29 cellular contexts compared by ENCODE assay signal in genomic region chr6:53178837-53179432, GRCh38. TPM values are rescaled to one million over a fixed set of nuclear protein-coding genes. Genes with fewer than 3 reads are reported as not detected.
DNase-seq lines count a peak whose midpoint lies in the region; ATAC-seq, FAIRE-seq and TF ChIP-seq lines count a peak whose summit lies in the region.
"Had no signal": no experiment of that assay in that cellular context is flagged by ENCODE, and none has a peak within 500 bp of the region (broad histone marks: within the 10 kb centered on the region; RNA-seq: fewer than 3 reads in every experiment).

No MANE protein-coding gene starts in this region.

- no peak for ATAC-seq in GM12878
- ATAC-seq in stimulated activated memory B cell treated with anti-CD40 and anti-IgM and Interleukin-4, amounts not matched to agents 10 μg/mL and 1 μg/mL and 100 μg/mL, for 72 hours: no peak
- ATAC-seq in GM21381 (IDR thresholded peaks at IDR 0.05; ENCODE audit: unreplicated experiment): no peak
- ATAC-seq: activated CD8-positive, alpha-beta memory T cell treated with anti-CD3 and anti-CD28 coated beads, Interleukin-2, amount 10 ng/mL, durations not matched to agents 7 days and 5 days; T-helper 17 cell had no signal

- CTCF ChIA-PET in GM12878 (lab: Yijun Ruan, JAX): interaction anchor here (0.8 to 1.2 kb wide), 4 partner anchors 117 to 260 kb away, joined by 3 to 6 read pairs (median 4); no protein-coding TSS in a partner anchor

- peak; percentile 41 for DNase-seq in NCI-H510A treated with DMSO at 0.1 percent for 48 hours (lab: John Stamatoyannopoulos, UW)
- no peak for DNase-seq in NCI-H510A (lab: John Stamatoyannopoulos, UW)
- no peak for DNase-seq in GM12878 (ENCODE audit: low read depth, low spot score)
- DNase-seq in GM19239 (ENCODE audit: insufficient read length, low spot score): no peak
- DNase-seq in amniotic stem cell (lab: John Stamatoyannopoulos, UW): no peak
- DNase-seq: activated CD4-positive, alpha-beta T cell treated with anti-CD3 and anti-CD28 coated beads for 48 hours; activated CD8-positive, alpha-beta memory T cell treated with anti-CD3 and anti-CD28 coated beads, Interleukin-2, amount 10 ng/mL, durations not matched to agents 7 days and 5 days; activated naive CD4-positive, alpha-beta T cell treated with anti-CD3 and anti-CD28 coated beads, Interleukin-2, amount 50 U/mL, for 16 hours; cortex of kidney; endodermal cell; hippocampal formation; immature natural killer cell; left ventricle myocardium inferior; NCI-H2081 treated with DMSO at 0.1 percent for 48 hours; NCI-H446; NK-92 treated with Interleukin-12 subunit alpha and Interleukin-12 subunit beta, amount 100 ng/mL, for 24 hours; RPMI8226; T-helper 17 cell had no signal

- SMC1A ChIA-PET in GM12878 (lab: Charles Lee; ENCODE audit: uncharacterized antibody, unreplicated experiment): interaction anchor here (0.6 to 1.4 kb wide), 7 partner anchors 94 to 305 kb away, joined by 3 to 6 read pairs (median 3); no protein-coding TSS in a partner anchor

- in situ Hi-C loops in GM12878 (cut with MboI): no loop called here

- RAD21 ChIA-PET in GM12878 (lab: Charles Lee; ENCODE audit: unreplicated experiment): interaction anchor here (0.7 kb wide), 1 partner anchor 306 kb away, joined by 3 read pairs; no protein-coding TSS in a partner anchor

- intact Hi-C loops in GM12878 (cut with micrococcal nuclease; ENCODE audit: unreplicated experiment): no loop called here

- no peak overlapping the region for H3K4me3 Mint-ChIP-seq in stimulated activated memory B cell treated with anti-CD40 and anti-IgM and Interleukin-4, amounts not matched to agents 10 μg/mL and 1 μg/mL and 100 μg/mL, for 72 hours
- H3K4me3 Mint-ChIP-seq: activated CD8-positive, alpha-beta memory T cell treated with anti-CD3 and anti-CD28 coated beads, Interleukin-2, amount 10 ng/mL, durations not matched to agents 7 days and 5 days; endodermal cell; immature natural killer cell; mesothelial cell of epicardium; nephron; T-helper 17 cell; type B pancreatic cell had no signal

- no peaks in the 10 kb centered on the region for H3F3A ChIP-seq in Loucy (ENCODE audit: low read depth)

- H3K9me2 ChIP-seq in Loucy (replicated peaks; ENCODE audit: low read depth, low read length): no peaks in the 10 kb centered on the region

- WGBS in GM12878 (ENCODE audit: insufficient coverage, insufficient replicate concordance, low lambda C conversion rate, missing lambda C conversion rate): 0% methylated on average over 1 of the region's 1 CpG

- no peak for TF ChIP-seq POLR2A in GM12878 (IDR thresholded peaks at IDR 0.05; ENCODE audit: low read depth, low read length)

- POLR2A ChIA-PET in GM12878 (lab: Charles Lee): no interaction called here

- H3K27me3 ChIP-seq in Loucy (ENCODE audit: insufficient read depth, low read length, poor library complexity, severe bottlenecking) (no peaks in the 10 kb centered on the region), GM12878 (replicated peaks in 1 of 2; ENCODE audit: control insufficient read depth in 2 of 2, insufficient read depth in 2 of 2, low read length in 1 of 2) (no peaks in the 10 kb centered on the region)
- H3K27me3 ChIP-seq: esophagus muscularis mucosa had no signal

- TF ChIP-seq EP300 in GM12878 (IDR thresholded peaks at IDR 0.05; ENCODE audit: borderline replicate concordance in 1 of 2, control insufficient read depth in 1 of 2, low read depth in 2 of 2, low read length in 2 of 2): no peak

- H2AFZ ChIP-seq in Loucy (ENCODE audit: low read length) (no peak overlapping the region), GM12878 (ENCODE audit: control insufficient read depth, low read depth, low read length) (no peak overlapping the region)
- H2AFZ ChIP-seq: parathyroid adenoma had no signal

- H3K9me3 ChIP-seq in Loucy (ENCODE audit: insufficient read depth, low read depth, low read length) (no peaks in the 10 kb centered on the region), GM12878 (replicated peaks; ENCODE audit: control insufficient read depth, insufficient read depth, low read length) (no peaks in the 10 kb centered on the region)
- H3K9me3 ChIP-seq: esophagus muscularis mucosa, left ventricle myocardium inferior had no signal

- H3K4me1 ChIP-seq in Loucy (ENCODE audit: insufficient read depth, low read length, poor library complexity, severe bottlenecking) (peaks cover 5% of the 10 kb centered on the region), GM12878 (ENCODE audit: control insufficient read depth, insufficient read depth, low read length) (no peaks in the 10 kb centered on the region)
- H3K4me1 ChIP-seq: parathyroid adenoma had no signal

- H3K27ac ChIP-seq in GM12878 (ENCODE audit: control insufficient read depth, insufficient read depth): no peak overlapping the region
- H3K27ac ChIP-seq: esophagus muscularis mucosa, left ventricle myocardium inferior, parathyroid adenoma had no signal

- H3K27ac Mint-ChIP-seq in stimulated activated memory B cell treated with anti-CD40 and anti-IgM and Interleukin-4, amounts not matched to agents 10 μg/mL and 1 μg/mL and 100 μg/mL, for 72 hours: peak overlapping the region; percentile 19
- H3K27ac Mint-ChIP-seq: activated CD8-positive, alpha-beta memory T cell treated with anti-CD3 and anti-CD28 coated beads, Interleukin-2, amount 10 ng/mL, durations not matched to agents 7 days and 5 days; endodermal cell; mesothelial cell of epicardium; nephron; type B pancreatic cell had no signal

- no peak overlapping the region for H3K9ac ChIP-seq in Loucy (ENCODE audit: low read depth, low read length, poor library complexity, severe bottlenecking)
- H3K9ac ChIP-seq in GM12878 (ENCODE audit: control insufficient read depth, insufficient read depth, low read length): no peak overlapping the region
- H3K9ac ChIP-seq: parathyroid adenoma had no signal

- no peaks in the 10 kb centered on the region for H3K27me3 Mint-ChIP-seq in stimulated activated memory B cell treated with anti-CD40 and anti-IgM and Interleukin-4, amounts not matched to agents 10 μg/mL and 1 μg/mL and 100 μg/mL, for 72 hours
- H3K27me3 Mint-ChIP-seq: activated CD8-positive, alpha-beta memory T cell treated with anti-CD3 and anti-CD28 coated beads, Interleukin-2, amount 10 ng/mL, durations not matched to agents 7 days and 5 days; T-helper 17 cell; type B pancreatic cell had no signal

- no peaks in the 10 kb centered on the region for H3K9me3 Mint-ChIP-seq in stimulated activated memory B cell treated with anti-CD40 and anti-IgM and Interleukin-4, amounts not matched to agents 10 μg/mL and 1 μg/mL and 100 μg/mL, for 72 hours
- H3K9me3 Mint-ChIP-seq: endodermal cell, immature natural killer cell, mesothelial cell of epicardium, nephron, type B pancreatic cell had no signal

- BruUV-seq in GM12878 (replicated peaks; lab: Mats Ljungman, UMichigan): no TSS peak

- FAIRE-seq in GM12878 (lab: Jason Lieb, UNC): no peak
- no peak for FAIRE-seq in GM19239 (lab: Jason Lieb, UNC)
- FAIRE-seq: frontal cortex had no signal

- H4K20me1 ChIP-seq in Loucy (ENCODE audit: insufficient read depth, low read length, poor library complexity, severe bottlenecking) (no peaks in the 10 kb centered on the region), GM12878 (ENCODE audit: control insufficient read depth, insufficient read depth) (no peaks in the 10 kb centered on the region)

- H3K36me3 Mint-ChIP-seq in stimulated activated memory B cell treated with anti-CD40 and anti-IgM and Interleukin-4, amounts not matched to agents 10 μg/mL and 1 μg/mL and 100 μg/mL, for 72 hours: peaks cover 6% of the 10 kb centered on the region
- H3K36me3 Mint-ChIP-seq: activated CD8-positive, alpha-beta memory T cell treated with anti-CD3 and anti-CD28 coated beads, Interleukin-2, amount 10 ng/mL, durations not matched to agents 7 days and 5 days; mesothelial cell of epicardium; type B pancreatic cell had no signal

- H3K4me3 ChIP-seq in Loucy (ENCODE audit: low read length, poor library complexity, severe bottlenecking): no peak overlapping the region
- no peak overlapping the region for H3K4me3 ChIP-seq in GM12878
- H3K4me3 ChIP-seq: esophagus muscularis mucosa, left ventricle myocardium inferior had no signal

- H3K4me1 Mint-ChIP-seq in stimulated activated memory B cell treated with anti-CD40 and anti-IgM and Interleukin-4, amounts not matched to agents 10 μg/mL and 1 μg/mL and 100 μg/mL, for 72 hours: peaks cover 39% of the 10 kb centered on the region
- H3K4me1 Mint-ChIP-seq: nephron had no signal

- no peak for TF ChIP-seq RAD21 in GM12878 (IDR thresholded peaks at IDR 0.05; ENCODE audit: insufficient read depth, low read depth, low read length)

- H3K36me3 ChIP-seq in Loucy (ENCODE audit: insufficient read depth, low read length) (no peaks in the 10 kb centered on the region), GM12878 (ENCODE audit: control insufficient read depth in 2 of 2, insufficient read depth in 2 of 2, low read length in 1 of 2) (no peaks in the 10 kb centered on the region)
- H3K36me3 ChIP-seq: esophagus muscularis mucosa, left ventricle myocardium inferior had no signal

- peak; percentile 53 for TF ChIP-seq CTCF in Loucy (conservative IDR thresholded peaks at IDR 0.05; ENCODE audit: low read length)
- peak in 2 of 3 experiments; percentile 13 to 14; a peak in 2 of 6 replicates for TF ChIP-seq CTCF in GM12878 (IDR thresholded peaks at IDR 0.05 in 2 of 3, conservative IDR thresholded peaks at IDR 0.05 in 1 of 3; ENCODE audit: control insufficient read depth in 2 of 3, extremely low read depth in 1 of 3, insufficient read depth in 1 of 3, low read depth in 3 of 3, low read length in 3 of 3)

- H3K4me2 ChIP-seq in Loucy (ENCODE audit: low read depth, low read length, poor library complexity, severe bottlenecking) (no peak overlapping the region), GM12878 (ENCODE audit: control insufficient read depth, insufficient read depth) (no peak overlapping the region)

- H3K79me2 ChIP-seq in Loucy (ENCODE audit: insufficient read depth, low read length): no peaks in the 10 kb centered on the region
- no peaks in the 10 kb centered on the region for H3K79me2 ChIP-seq in GM12878 (ENCODE audit: control insufficient read depth, insufficient read depth, low read length)
- H3K79me2 ChIP-seq: parathyroid adenoma had no signal

RNA-seq across cellular contexts. Expression of gene GCM1, which starts 30.3 kb away (rescaled TPM):
- 0.32 TPM in 1 of 2 replicates, not detected in the other for total RNA-seq in GM12878 (2013; cell fraction: nucleolus; rRNA removed)
- total RNA-seq in GM12878 (2014; rRNA removed) (0.16 TPM in 1 of 2 replicates, not detected in the other), GM12878 (2014; rRNA removed; fragmentation: Illumina TruSeq; extraction: Trizol) (0.04 and 0.09 TPM in 2 replicates), GM12878 (2021) (0.11 TPM in 1 of 2 replicates, not detected in the other)
- polyA plus RNA-seq in GM12878 (2011; ENCODE audit: low read depth): not detected
- polyA plus RNA-seq in GM12878 (2011; rRNA removed) (0.07 and 0.08 TPM in 2 replicates), GM12878 (2014; fragmentation: Illumina TruSeq; extraction: Trizol) (0.04 and 0.19 TPM in 2 replicates), GM12878 (2014; fragmentation: Nextera tagmentation; extraction: Ambion mirVana) (under 1 TPM in 1 of 2 experiments, not detected in 1; 0.05 TPM), GM12878 (2014; rRNA removed) (0.05 and 0.10 TPM in 2 replicates), GM12878 (2016; fragmentation: Nextera tagmentation; extraction: Ambion mirVana) (not detected)
- 0.03 and 0.07 TPM in 2 replicates for polyA plus RNA-seq in GM12878 (2011; cell fraction: cytosol; rRNA removed)
- polyA plus RNA-seq in GM12878 (2011; cell fraction: nucleus; rRNA removed): 0.22 and 0.24 TPM in 2 replicates
- not detected in 2 replicates for polyA plus RNA-seq in GM12878 (2012)
- polyA minus RNA-seq in GM12878 (2011; rRNA and poly(A)+ RNA removed): not detected in 2 replicates
- not detected in 2 replicates for polyA minus RNA-seq in GM12878 (2011; cell fraction: cytosol; rRNA and poly(A)+ RNA removed)
- polyA minus RNA-seq in GM12878 (2011; cell fraction: nucleus; rRNA and poly(A)+ RNA removed): 0.12 TPM in 1 of 2 replicates, not detected in the other
- total RNA-seq: A172, endodermal cell, left ventricle myocardium inferior, mesothelial cell of epicardium, SK-MEL-5 had no signal
- polyA plus RNA-seq: immature natural killer cell had no signal
